Comparison of ENCODE assay signal across 1 cellular context in the genomic region with DNA sequence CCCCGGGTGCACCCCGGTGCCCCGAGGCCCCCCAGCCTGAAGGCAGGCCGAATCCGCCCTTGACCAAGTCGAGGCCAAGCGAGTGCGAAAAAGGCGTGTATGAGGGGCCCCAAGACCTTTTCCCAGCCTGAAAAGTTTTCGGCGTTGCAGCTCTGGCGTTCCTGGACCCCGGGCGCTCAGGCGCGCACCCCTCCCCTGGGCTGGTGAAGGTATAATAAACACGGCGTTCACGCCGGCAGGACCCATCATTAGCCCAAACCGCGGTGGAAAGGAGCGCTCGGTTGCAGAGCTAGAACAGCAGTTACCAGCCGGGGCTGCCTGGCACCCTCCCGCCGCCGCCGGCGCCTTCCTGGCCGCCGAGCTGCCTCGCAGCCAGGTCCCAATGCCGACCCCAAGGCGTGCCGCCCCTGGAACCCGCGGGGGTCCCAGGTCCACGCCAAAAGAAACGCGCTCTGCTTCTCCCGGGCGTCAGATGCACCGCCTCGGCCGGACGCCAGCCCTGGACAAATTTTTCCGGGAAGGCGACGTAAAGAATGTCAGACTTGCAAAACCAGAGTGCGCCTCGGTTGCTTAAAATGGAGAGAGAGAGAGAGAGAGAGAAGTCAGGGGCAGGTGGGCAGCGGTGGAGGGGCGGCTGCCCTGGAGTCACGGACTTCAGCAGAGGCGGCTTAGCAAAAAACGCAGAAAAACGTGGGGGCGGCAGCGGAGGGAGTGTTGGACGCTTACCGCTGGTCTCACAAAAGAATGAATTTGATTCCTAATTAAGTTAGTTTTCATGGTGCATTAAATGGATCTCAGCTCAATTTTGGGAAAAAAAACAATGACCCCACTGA.
TF ChIP-seq lines count a peak whose summit lies in the region.

No MANE protein-coding gene starts in this region.

TF ChIP-seq in WTC11, 78 proteins besides CTCF, POLR2A, EP300 and RAD21 (continued from another document):
- TF ChIP-seq, protein P1, sequence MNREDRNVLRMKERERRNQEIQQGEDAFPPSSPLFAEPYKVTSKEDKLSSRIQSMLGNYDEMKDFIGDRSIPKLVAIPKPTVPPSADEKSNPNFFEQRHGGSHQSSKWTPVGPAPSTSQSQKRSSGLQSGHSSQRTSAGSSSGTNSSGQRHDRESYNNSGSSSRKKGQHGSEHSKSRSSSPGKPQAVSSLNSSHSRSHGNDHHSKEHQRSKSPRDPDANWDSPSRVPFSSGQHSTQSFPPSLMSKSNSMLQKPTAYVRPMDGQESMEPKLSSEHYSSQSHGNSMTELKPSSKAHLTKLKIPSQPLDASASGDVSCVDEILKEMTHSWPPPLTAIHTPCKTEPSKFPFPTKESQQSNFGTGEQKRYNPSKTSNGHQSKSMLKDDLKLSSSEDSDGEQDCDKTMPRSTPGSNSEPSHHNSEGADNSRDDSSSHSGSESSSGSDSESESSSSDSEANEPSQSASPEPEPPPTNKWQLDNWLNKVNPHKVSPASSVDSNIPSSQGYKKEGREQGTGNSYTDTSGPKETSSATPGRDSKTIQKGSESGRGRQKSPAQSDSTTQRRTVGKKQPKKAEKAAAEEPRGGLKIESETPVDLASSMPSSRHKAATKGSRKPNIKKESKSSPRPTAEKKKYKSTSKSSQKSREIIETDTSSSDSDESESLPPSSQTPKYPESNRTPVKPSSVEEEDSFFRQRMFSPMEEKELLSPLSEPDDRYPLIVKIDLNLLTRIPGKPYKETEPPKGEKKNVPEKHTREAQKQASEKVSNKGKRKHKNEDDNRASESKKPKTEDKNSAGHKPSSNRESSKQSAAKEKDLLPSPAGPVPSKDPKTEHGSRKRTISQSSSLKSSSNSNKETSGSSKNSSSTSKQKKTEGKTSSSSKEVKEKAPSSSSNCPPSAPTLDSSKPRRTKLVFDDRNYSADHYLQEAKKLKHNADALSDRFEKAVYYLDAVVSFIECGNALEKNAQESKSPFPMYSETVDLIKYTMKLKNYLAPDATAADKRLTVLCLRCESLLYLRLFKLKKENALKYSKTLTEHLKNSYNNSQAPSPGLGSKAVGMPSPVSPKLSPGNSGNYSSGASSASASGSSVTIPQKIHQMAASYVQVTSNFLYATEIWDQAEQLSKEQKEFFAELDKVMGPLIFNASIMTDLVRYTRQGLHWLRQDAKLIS (CRISPR knock-in tag; IDR thresholded peaks at IDR 0.05; ENCODE audit: borderline replicate concordance) = no peak
- no peak for TF ChIP-seq JUN (CRISPR knock-in tag; IDR thresholded peaks at IDR 0.05)
- TF ChIP-seq, protein P2, sequence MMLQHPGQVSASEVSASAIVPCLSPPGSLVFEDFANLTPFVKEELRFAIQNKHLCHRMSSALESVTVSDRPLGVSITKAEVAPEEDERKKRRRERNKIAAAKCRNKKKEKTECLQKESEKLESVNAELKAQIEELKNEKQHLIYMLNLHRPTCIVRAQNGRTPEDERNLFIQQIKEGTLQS (CRISPR knock-in tag; conservative IDR thresholded peaks at IDR 0.05) = no peak
